In the genomic region with DNA sequence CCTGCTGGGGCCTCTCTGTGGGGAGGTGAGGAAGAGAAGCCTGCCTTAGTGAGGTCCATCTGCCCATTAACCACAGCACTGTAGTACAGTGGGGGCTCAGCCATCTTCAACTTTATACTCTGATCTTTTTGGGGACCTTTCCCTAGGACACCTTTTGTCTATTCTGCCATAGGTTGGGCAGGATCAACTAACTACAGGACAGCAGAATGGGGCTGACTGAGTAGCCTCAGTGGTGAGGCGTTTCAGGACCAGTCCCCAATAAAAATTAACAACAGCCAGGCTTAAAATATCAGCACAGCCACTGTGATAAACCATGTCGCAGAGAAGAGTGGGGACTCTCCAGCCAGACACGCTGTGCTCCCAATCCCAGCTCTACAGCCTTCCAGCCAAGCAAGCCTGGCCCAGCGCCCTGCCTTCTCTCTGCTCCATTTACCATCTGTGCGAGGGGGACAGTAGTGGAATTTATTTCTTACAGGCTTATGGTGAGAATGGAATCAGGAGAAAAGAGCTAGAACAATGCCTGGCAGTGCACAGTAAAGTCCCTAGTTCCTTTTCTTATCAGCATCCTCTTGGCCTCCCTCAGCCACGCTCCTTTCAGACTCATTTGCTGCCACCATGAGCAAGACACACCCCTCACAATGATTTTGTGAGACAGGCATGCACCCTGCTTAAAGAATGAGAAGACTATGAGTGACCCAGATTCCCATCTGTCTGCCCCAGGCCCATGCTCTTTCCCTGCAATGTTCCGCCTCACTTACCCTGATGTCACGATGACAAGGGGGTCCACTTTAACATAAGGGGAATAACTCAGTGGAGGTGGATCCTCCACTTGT, we compare ENCODE assay signal across 1 cellular context.
A peak's percentile ranks its signal among the peaks of the same experiment; 100 is the strongest.
TF ChIP-seq lines count a peak whose summit lies in the region.

No MANE protein-coding gene starts in this region.

TF ChIP-seq in HepG2, 621 proteins besides CTCF, POLR2A, EP300 and RAD21 (continued from another document and continues in another):
- TF ChIP-seq MZF1 (CRISPR knock-in tag; IDR thresholded peaks at IDR 0.05; ENCODE audit: borderline replicate concordance): no peak
- TF ChIP-seq, protein P1, sequence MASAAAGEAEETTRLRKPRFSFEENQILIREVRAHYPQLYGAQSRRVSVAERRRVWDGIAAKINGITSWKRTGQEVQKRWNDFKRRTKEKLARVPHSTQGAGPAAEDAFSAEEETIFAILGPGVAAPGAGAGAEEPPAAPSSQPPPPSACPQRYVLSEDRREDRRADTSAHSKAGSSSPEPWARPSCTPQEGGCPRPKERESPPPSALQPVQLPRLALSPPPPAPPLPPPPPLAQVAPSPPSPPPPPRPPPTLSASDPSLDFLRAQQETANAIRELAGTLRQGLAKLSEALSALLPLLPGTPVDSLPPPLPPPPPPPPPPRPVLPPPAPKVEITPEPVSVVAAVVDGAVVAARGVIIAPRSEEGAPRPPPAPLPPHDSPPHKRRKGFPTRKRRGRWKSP (CRISPR knock-in tag; IDR thresholded peaks at IDR 0.05): 0 out of 2 replicates have a peak, but pooled peaks have one; percentile 2
- TF ChIP-seq ATF7-NPFF (CRISPR knock-in tag; IDR thresholded peaks at IDR 0.05; ENCODE audit: low read depth): 0 out of 2 replicates have a peak, but pooled peaks have one; percentile 25
- 0 out of 2 replicates have a peak, but pooled peaks have one; percentile 4 for TF ChIP-seq ZNF713 (CRISPR knock-in tag; IDR thresholded peaks at IDR 0.05)
- TF ChIP-seq TCF12 (IDR thresholded peaks at IDR 0.05): no peak
- TF ChIP-seq TCF12 (CRISPR knock-in tag; IDR thresholded peaks at IDR 0.05): no peak
- no peak for TF ChIP-seq RARG (CRISPR knock-in tag; IDR thresholded peaks at IDR 0.05; ENCODE audit: low read depth)
- TF ChIP-seq ZNF788 (CRISPR knock-in tag; IDR thresholded peaks at IDR 0.05; ENCODE audit: borderline replicate concordance): no peak
- TF ChIP-seq JUN (CRISPR knock-in tag; IDR thresholded peaks at IDR 0.05): no peak
- TF ChIP-seq SPEN (CRISPR knock-in tag; IDR thresholded peaks at IDR 0.05; ENCODE audit: low read depth): 0 out of 2 replicates have a peak, but pooled peaks have one; percentile 14
- TF ChIP-seq ZNF839 (CRISPR knock-in tag; IDR thresholded peaks at IDR 0.05; ENCODE audit: borderline replicate concordance): no peak
- TF ChIP-seq, protein P2, sequence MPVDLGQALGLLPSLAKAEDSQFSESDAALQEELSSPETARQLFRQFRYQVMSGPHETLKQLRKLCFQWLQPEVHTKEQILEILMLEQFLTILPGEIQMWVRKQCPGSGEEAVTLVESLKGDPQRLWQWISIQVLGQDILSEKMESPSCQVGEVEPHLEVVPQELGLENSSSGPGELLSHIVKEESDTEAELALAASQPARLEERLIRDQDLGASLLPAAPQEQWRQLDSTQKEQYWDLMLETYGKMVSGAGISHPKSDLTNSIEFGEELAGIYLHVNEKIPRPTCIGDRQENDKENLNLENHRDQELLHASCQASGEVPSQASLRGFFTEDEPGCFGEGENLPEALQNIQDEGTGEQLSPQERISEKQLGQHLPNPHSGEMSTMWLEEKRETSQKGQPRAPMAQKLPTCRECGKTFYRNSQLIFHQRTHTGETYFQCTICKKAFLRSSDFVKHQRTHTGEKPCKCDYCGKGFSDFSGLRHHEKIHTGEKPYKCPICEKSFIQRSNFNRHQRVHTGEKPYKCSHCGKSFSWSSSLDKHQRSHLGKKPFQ (CRISPR knock-in tag; IDR thresholded peaks at IDR 0.05; ENCODE audit: insufficient replicate concordance): no peak
- TF ChIP-seq, protein P3, sequence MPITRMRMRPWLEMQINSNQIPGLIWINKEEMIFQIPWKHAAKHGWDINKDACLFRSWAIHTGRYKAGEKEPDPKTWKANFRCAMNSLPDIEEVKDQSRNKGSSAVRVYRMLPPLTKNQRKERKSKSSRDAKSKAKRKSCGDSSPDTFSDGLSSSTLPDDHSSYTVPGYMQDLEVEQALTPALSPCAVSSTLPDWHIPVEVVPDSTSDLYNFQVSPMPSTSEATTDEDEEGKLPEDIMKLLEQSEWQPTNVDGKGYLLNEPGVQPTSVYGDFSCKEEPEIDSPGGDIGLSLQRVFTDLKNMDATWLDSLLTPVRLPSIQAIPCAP (CRISPR knock-in tag; IDR thresholded peaks at IDR 0.05; ENCODE audit: low read depth): no peak
- no peak for TF ChIP-seq ATRX (CRISPR knock-in tag; IDR thresholded peaks at IDR 0.05; ENCODE audit: borderline replicate concordance)
- no peak for TF ChIP-seq ZNF780A (CRISPR knock-in tag; IDR thresholded peaks at IDR 0.05)
- TF ChIP-seq, protein P4, sequence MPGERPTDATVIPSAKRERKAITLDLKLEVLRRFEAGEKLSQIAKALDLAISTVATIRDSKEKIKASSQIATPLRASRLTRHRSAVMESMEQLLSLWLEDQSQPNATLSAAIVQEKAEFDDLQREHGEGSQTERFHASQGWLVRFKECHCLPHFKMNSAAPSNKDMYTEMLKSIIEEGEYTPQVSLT (CRISPR knock-in tag; IDR thresholded peaks at IDR 0.05; ENCODE audit: borderline replicate concordance, low read depth): no peak
- TF ChIP-seq ZNF557 (CRISPR knock-in tag; IDR thresholded peaks at IDR 0.05): no peak
- peak; percentile 48 for TF ChIP-seq TEAD3 (CRISPR knock-in tag; optimal IDR thresholded peaks at IDR 0.05; ENCODE audit: borderline replicate concordance)
- TF ChIP-seq RBFOX2 (IDR thresholded peaks at IDR 0.05; ENCODE audit: low read depth, low read length): peak; percentile 42; the same call in 1 of the 2 replicates
- TF ChIP-seq KDM6A (CRISPR knock-in tag; IDR thresholded peaks at IDR 0.05; ENCODE audit: low read depth): no peak
- TF ChIP-seq, protein P5, sequence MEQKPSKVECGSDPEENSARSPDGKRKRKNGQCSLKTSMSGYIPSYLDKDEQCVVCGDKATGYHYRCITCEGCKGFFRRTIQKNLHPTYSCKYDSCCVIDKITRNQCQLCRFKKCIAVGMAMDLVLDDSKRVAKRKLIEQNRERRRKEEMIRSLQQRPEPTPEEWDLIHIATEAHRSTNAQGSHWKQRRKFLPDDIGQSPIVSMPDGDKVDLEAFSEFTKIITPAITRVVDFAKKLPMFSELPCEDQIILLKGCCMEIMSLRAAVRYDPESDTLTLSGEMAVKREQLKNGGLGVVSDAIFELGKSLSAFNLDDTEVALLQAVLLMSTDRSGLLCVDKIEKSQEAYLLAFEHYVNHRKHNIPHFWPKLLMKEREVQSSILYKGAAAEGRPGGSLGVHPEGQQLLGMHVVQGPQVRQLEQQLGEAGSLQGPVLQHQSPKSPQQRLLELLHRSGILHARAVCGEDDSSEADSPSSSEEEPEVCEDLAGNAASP (CRISPR knock-in tag; IDR thresholded peaks at IDR 0.05; ENCODE audit: borderline replicate concordance): no peak
- no peak for TF ChIP-seq GTF3A (CRISPR knock-in tag; conservative IDR thresholded peaks at IDR 0.05)
- no peak for TF ChIP-seq NCOA2 (CRISPR knock-in tag; IDR thresholded peaks at IDR 0.05)
- TF ChIP-seq ZIK1 (CRISPR knock-in tag; IDR thresholded peaks at IDR 0.05; ENCODE audit: borderline replicate concordance, low read depth): 0 out of 2 replicates have a peak, but pooled peaks have one; percentile 24
- TF ChIP-seq FOXA1 (IDR thresholded peaks at IDR 0.05): no peak
- no peak for TF ChIP-seq FOXA1 (CRISPR knock-in tag; IDR thresholded peaks at IDR 0.05)
- TF ChIP-seq, protein P6, sequence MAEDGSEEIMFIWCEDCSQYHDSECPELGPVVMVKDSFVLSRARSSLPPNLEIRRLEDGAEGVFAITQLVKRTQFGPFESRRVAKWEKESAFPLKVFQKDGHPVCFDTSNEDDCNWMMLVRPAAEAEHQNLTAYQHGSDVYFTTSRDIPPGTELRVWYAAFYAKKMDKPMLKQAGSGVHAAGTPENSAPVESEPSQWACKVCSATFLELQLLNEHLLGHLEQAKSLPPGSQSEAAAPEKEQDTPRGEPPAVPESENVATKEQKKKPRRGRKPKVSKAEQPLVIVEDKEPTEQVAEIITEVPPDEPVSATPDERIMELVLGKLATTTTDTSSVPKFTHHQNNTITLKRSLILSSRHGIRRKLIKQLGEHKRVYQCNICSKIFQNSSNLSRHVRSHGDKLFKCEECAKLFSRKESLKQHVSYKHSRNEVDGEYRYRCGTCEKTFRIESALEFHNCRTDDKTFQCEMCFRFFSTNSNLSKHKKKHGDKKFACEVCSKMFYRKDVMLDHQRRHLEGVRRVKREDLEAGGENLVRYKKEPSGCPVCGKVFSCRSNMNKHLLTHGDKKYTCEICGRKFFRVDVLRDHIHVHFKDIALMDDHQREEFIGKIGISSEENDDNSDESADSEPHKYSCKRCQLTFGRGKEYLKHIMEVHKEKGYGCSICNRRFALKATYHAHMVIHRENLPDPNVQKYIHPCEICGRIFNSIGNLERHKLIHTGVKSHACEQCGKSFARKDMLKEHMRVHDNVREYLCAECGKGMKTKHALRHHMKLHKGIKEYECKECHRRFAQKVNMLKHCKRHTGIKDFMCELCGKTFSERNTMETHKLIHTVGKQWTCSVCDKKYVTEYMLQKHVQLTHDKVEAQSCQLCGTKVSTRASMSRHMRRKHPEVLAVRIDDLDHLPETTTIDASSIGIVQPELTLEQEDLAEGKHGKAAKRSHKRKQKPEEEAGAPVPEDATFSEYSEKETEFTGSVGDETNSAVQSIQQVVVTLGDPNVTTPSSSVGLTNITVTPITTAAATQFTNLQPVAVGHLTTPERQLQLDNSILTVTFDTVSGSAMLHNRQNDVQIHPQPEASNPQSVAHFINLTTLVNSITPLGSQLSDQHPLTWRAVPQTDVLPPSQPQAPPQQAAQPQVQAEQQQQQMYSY (CRISPR knock-in tag; IDR thresholded peaks at IDR 0.05): no peak
- TF ChIP-seq, protein P7, sequence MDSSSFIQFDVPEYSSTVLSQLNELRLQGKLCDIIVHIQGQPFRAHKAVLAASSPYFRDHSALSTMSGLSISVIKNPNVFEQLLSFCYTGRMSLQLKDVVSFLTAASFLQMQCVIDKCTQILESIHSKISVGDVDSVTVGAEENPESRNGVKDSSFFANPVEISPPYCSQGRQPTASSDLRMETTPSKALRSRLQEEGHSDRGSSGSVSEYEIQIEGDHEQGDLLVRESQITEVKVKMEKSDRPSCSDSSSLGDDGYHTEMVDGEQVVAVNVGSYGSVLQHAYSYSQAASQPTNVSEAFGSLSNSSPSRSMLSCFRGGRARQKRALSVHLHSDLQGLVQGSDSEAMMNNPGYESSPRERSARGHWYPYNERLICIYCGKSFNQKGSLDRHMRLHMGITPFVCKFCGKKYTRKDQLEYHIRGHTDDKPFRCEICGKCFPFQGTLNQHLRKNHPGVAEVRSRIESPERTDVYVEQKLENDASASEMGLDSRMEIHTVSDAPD (CRISPR knock-in tag; IDR thresholded peaks at IDR 0.05): no peak
- TF ChIP-seq, protein P8, sequence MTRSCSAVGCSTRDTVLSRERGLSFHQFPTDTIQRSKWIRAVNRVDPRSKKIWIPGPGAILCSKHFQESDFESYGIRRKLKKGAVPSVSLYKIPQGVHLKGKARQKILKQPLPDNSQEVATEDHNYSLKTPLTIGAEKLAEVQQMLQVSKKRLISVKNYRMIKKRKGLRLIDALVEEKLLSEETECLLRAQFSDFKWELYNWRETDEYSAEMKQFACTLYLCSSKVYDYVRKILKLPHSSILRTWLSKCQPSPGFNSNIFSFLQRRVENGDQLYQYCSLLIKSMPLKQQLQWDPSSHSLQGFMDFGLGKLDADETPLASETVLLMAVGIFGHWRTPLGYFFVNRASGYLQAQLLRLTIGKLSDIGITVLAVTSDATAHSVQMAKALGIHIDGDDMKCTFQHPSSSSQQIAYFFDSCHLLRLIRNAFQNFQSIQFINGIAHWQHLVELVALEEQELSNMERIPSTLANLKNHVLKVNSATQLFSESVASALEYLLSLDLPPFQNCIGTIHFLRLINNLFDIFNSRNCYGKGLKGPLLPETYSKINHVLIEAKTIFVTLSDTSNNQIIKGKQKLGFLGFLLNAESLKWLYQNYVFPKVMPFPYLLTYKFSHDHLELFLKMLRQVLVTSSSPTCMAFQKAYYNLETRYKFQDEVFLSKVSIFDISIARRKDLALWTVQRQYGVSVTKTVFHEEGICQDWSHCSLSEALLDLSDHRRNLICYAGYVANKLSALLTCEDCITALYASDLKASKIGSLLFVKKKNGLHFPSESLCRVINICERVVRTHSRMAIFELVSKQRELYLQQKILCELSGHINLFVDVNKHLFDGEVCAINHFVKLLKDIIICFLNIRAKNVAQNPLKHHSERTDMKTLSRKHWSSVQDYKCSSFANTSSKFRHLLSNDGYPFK (CRISPR knock-in tag; IDR thresholded peaks at IDR 0.05; ENCODE audit: borderline replicate concordance): no peak; the same call in 1 of the 2 replicates
- TF ChIP-seq, protein P9, sequence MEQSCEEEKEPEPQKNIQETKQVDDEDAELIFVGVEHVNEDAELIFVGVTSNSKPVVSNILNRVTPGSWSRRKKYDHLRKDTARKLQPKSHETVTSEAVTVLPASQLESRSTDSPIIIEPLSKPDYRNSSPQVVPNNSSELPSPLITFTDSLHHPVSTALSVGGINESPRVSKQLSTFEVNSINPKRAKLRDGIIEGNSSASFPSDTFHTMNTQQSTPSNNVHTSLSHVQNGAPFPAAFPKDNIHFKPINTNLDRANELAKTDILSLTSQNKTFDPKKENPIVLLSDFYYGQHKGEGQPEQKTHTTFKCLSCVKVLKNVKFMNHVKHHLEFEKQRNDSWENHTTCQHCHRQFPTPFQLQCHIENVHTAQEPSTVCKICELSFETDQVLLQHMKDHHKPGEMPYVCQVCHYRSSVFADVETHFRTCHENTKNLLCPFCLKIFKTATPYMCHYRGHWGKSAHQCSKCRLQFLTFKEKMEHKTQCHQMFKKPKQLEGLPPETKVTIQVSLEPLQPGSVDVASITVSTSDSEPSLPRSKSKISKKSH (CRISPR knock-in tag; IDR thresholded peaks at IDR 0.05; ENCODE audit: borderline replicate concordance): no peak
- TF ChIP-seq GTF2F1 (IDR thresholded peaks at IDR 0.05; ENCODE audit: low read length): no peak
- TF ChIP-seq, protein P10, sequence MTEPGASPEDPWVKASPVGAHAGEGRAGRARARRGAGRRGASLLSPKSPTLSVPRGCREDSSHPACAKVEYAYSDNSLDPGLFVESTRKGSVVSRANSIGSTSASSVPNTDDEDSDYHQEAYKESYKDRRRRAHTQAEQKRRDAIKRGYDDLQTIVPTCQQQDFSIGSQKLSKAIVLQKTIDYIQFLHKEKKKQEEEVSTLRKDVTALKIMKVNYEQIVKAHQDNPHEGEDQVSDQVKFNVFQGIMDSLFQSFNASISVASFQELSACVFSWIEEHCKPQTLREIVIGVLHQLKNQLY (CRISPR knock-in tag; IDR thresholded peaks at IDR 0.05): no peak
- no peak for TF ChIP-seq ZNF83 (CRISPR knock-in tag; IDR thresholded peaks at IDR 0.05; ENCODE audit: borderline replicate concordance)
- TF ChIP-seq, protein P11, sequence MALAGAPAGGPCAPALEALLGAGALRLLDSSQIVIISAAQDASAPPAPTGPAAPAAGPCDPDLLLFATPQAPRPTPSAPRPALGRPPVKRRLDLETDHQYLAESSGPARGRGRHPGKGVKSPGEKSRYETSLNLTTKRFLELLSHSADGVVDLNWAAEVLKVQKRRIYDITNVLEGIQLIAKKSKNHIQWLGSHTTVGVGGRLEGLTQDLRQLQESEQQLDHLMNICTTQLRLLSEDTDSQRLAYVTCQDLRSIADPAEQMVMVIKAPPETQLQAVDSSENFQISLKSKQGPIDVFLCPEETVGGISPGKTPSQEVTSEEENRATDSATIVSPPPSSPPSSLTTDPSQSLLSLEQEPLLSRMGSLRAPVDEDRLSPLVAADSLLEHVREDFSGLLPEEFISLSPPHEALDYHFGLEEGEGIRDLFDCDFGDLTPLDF (CRISPR knock-in tag; IDR thresholded peaks at IDR 0.05): no peak
- 0 out of 2 replicates have a peak, but pooled peaks have one; percentile 2 for TF ChIP-seq CBX5 (CRISPR knock-in tag; IDR thresholded peaks at IDR 0.05; ENCODE audit: borderline replicate concordance)
- peak; percentile 17; the same call in 1 of the 2 replicates for TF ChIP-seq ZNF431 (CRISPR knock-in tag; IDR thresholded peaks at IDR 0.05; ENCODE audit: borderline replicate concordance, low read depth)
- TF ChIP-seq HMG20A (CRISPR knock-in tag; IDR thresholded peaks at IDR 0.05; ENCODE audit: borderline replicate concordance): no peak
